12 cellular contexts compared by ENCODE assay signal in genomic region chr3:14453841-14454630, GRCh38. TPM values are rescaled to one million over a fixed set of nuclear protein-coding genes. Genes with fewer than 3 reads are reported as not detected.
DNase-seq lines count a peak whose midpoint lies in the region; ATAC-seq and TF ChIP-seq lines count a peak whose summit lies in the region.
"Had no signal": no experiment of that assay in that cellular context is flagged by ENCODE, and none has a peak within 500 bp of the region (broad histone marks: within the 10 kb centered on the region; RNA-seq: fewer than 3 reads in every experiment).

No MANE protein-coding gene starts in this region.

- ATAC-seq in Right ventricle myocardium superior (ENCODE audit: poor library complexity) (no peak), left cardiac atrium (no peak)
- ATAC-seq in central memory CD8-positive, alpha-beta T cell (replicated peaks; ENCODE audit: extremely low read depth, poor library complexity, severe bottlenecking) = no peak
- no peak for ATAC-seq in activated T-cell treated with anti-CD3 and anti-CD28 coated beads, Interleukin-2, amount 50 U/mL, for 72 hours (replicated peaks in 1 of 2)

- no peak overlapping the region for H3K4me3 ChIP-seq in uterus
- H3K4me3 ChIP-seq: BLaER1 had no signal

- H3K27ac ChIP-seq in uterus = peak overlapping the region; percentile 78 to 90
- H3K27ac ChIP-seq: BLaER1 had no signal

- H3K27me3 ChIP-seq in uterus = no peaks in the 10 kb centered on the region
- H3K27me3 ChIP-seq: BLaER1 had no signal

- intact Hi-C loops in Right ventricle myocardium superior (cut with DNase I) = loop anchor here (10.0 kb wide), 1 partner anchor 49 kb away; the partner anchor contains the start of gene SLC6A6
- intact Hi-C loops in left cardiac atrium (cut with DNase I) = no loop called here
- intact Hi-C loops in uterus (cut with DNase I; ENCODE audit: low total_unique reads) = no loop called here

- no peaks in the 10 kb centered on the region for H3K9me3 Mint-ChIP-seq in central memory CD8-positive, alpha-beta T cell
- no peaks in the 10 kb centered on the region for H3K9me3 Mint-ChIP-seq in nephron progenitor cell
- H3K9me3 Mint-ChIP-seq in activated T-cell treated with anti-CD3 and anti-CD28 coated beads, Interleukin-2, amount 50 U/mL, for 72 hours = no peaks in the 10 kb centered on the region

- TF ChIP-seq CTCF in nephron progenitor cell (IDR thresholded peaks at IDR 0.05) = no peak
- TF ChIP-seq CTCF in uterus (IDR thresholded peaks at IDR 0.05) = no peak

- no peak overlapping the region for H3K4me3 Mint-ChIP-seq in central memory CD8-positive, alpha-beta T cell
- H3K4me3 Mint-ChIP-seq in nephron progenitor cell = no peak overlapping the region
- H3K4me3 Mint-ChIP-seq in activated T-cell treated with anti-CD3 and anti-CD28 coated beads, Interleukin-2, amount 50 U/mL, for 72 hours = no peak overlapping the region

- H3K27me3 Mint-ChIP-seq in central memory CD8-positive, alpha-beta T cell = no peaks in the 10 kb centered on the region
- peaks cover 4% of the 10 kb centered on the region for H3K27me3 Mint-ChIP-seq in nephron progenitor cell (ENCODE audit: low read depth, poor library complexity)
- H3K27me3 Mint-ChIP-seq in activated T-cell treated with anti-CD3 and anti-CD28 coated beads, Interleukin-2, amount 50 U/mL, for 72 hours (ENCODE audit: low read depth) = no peaks in the 10 kb centered on the region

- no peak for TF ChIP-seq POLR2A in uterus (IDR thresholded peaks at IDR 0.05)

- peak overlapping the region; percentile 66 for H3K27ac Mint-ChIP-seq in central memory CD8-positive, alpha-beta T cell (ENCODE audit: low read depth)
- peak overlapping the region; percentile 81 for H3K27ac Mint-ChIP-seq in nephron progenitor cell
- no peak overlapping the region for H3K27ac Mint-ChIP-seq in activated T-cell treated with anti-CD3 and anti-CD28 coated beads, Interleukin-2, amount 50 U/mL, for 72 hours

- peaks cover 10% of the 10 kb centered on the region for H3K4me1 Mint-ChIP-seq in central memory CD8-positive, alpha-beta T cell
- peaks cover 53% of the 10 kb centered on the region for H3K4me1 Mint-ChIP-seq in nephron progenitor cell
- H3K4me1 Mint-ChIP-seq in activated T-cell treated with anti-CD3 and anti-CD28 coated beads, Interleukin-2, amount 50 U/mL, for 72 hours (ENCODE audit: low read depth) = peaks cover 10% of the 10 kb centered on the region

- DNase-seq in Right ventricle myocardium superior (peak; percentile 41), left cardiac atrium (no peak), nephron progenitor cell (no peak), uterus (no peak), HPDE6-E6E7 (ENCODE audit: extremely low spot score) (no peak), NCI-H1417 treated with DMSO at 0.1 percent for 48 hours (lab: John Stamatoyannopoulos, UW) (no peak)
- DNase-seq in central memory CD8-positive, alpha-beta T cell (ENCODE audit: low spot score in 2 of 2) = no peak
- no peak for DNase-seq in activated T-cell treated with anti-CD3 and anti-CD28 coated beads, Interleukin-2, amount 50 U/mL, for 72 hours
- DNase-seq: activated CD8-positive, alpha-beta memory T cell treated with anti-CD3 and anti-CD28 coated beads, Interleukin-2, amount 50 U/mL, for 48 hours; NCI-H774; T-helper 9 cell had no signal

- H3K9me3 ChIP-seq in uterus = no peaks in the 10 kb centered on the region
- H3K9me3 ChIP-seq: BLaER1 had no signal

- H3K36me3 ChIP-seq in uterus = no peaks in the 10 kb centered on the region

- H3K4me1 ChIP-seq in uterus = peaks cover 8 to 13% of the 10 kb centered on the region in 2 donors

- peaks cover 14% of the 10 kb centered on the region for H3K36me3 Mint-ChIP-seq in central memory CD8-positive, alpha-beta T cell (ENCODE audit: insufficient read depth)
- H3K36me3 Mint-ChIP-seq in nephron progenitor cell (ENCODE audit: low read depth) = peaks cover 30% of the 10 kb centered on the region
- H3K36me3 Mint-ChIP-seq in activated T-cell treated with anti-CD3 and anti-CD28 coated beads, Interleukin-2, amount 50 U/mL, for 72 hours (ENCODE audit: insufficient read depth in 2 of 2) = peaks cover 4 to 6% of the 10 kb centered on the region in 2 donors

RNA-seq across cellular contexts. Expression of gene SLC6A6, which starts 51.6 kb away (rescaled TPM):
- total RNA-seq in Right ventricle myocardium superior (13.5 TPM), left cardiac atrium (100 to 1,000 TPM in 1 of 2 donors, 10 to 100 TPM in 1; 24.4 to 180 TPM), uterus (10 to 100 TPM; 15.9 to 37.5 (median 18.0) TPM)
- total RNA-seq in activated T-cell treated with anti-CD3 and anti-CD28 coated beads, Interleukin-2, amount 50 U/mL, for 72 hours = 10 to 100 TPM; 35.4 to 39.2 TPM
